Comparison of ENCODE assay signal across 1 cellular context in genomic region chr6:134134654-134135053, GRCh38.
TF ChIP-seq lines count a peak whose summit lies in the region.

No MANE protein-coding gene starts in this region.

TF ChIP-seq in K562, 482 proteins besides CTCF, POLR2A, EP300 and RAD21 (continued from another document):
- TF ChIP-seq ZNF407 (IDR thresholded peaks at IDR 0.05; ENCODE audit: low read depth) (no peak), SMC3 (conservative IDR thresholded peaks at IDR 0.05; ENCODE audit: insufficient read depth, low read depth, low read length) (no peak), STAG1 (CRISPR knock-in tag; IDR thresholded peaks at IDR 0.05; ENCODE audit: borderline replicate concordance) (no peak), SUPT5H (IDR thresholded peaks at IDR 0.05) (no peak), NR0B1 (IDR thresholded peaks at IDR 0.05; ENCODE audit: partially characterized antibody) (no peak), FOXA3 (CRISPR knock-in tag; conservative IDR thresholded peaks at IDR 0.05 in 1 of 2, IDR thresholded peaks at IDR 0.05 in 1 of 2) (no peak), ZNF232 (CRISPR knock-in tag; IDR thresholded peaks at IDR 0.05) (no peak), XRCC5 (IDR thresholded peaks at IDR 0.05; ENCODE audit: low read depth, low read length) (no peak), FOXJ3 (CRISPR knock-in tag; IDR thresholded peaks at IDR 0.05) (no peak), TEAD2 (tag; IDR thresholded peaks at IDR 0.05) (no peak), ZNF699 (CRISPR knock-in tag; IDR thresholded peaks at IDR 0.05; ENCODE audit: insufficient replicate concordance) (no peak)
